In genomic region chr3:196149375-196149774, GRCh38 we compare ENCODE assay signal across 16 cellular contexts.
DNase-seq lines count a peak whose midpoint lies in the region; ATAC-seq and TF ChIP-seq lines count a peak whose summit lies in the region.
"Had no signal": no experiment of that assay in that cellular context is flagged by ENCODE, and none has a peak within 500 bp of the region (broad histone marks: within the 10 kb centered on the region; RNA-seq: fewer than 3 reads in every experiment).

No MANE protein-coding gene starts in this region.

- H3K27me3 ChIP-seq in IMR-90 (ENCODE audit: control insufficient read depth, insufficient read depth, low read length) (no peaks in the 10 kb centered on the region), OCI-LY3 (ENCODE audit: low read depth, low read length) (no peaks in the 10 kb centered on the region), H9 (ENCODE audit: insufficient read depth, low read length) (no peaks in the 10 kb centered on the region)
- H3K27me3 ChIP-seq: BE2C had no signal

- H3K36me3 Mint-ChIP-seq in activated CD8-positive, alpha-beta T cell treated with anti-CD3 and anti-CD28 coated beads for 36 hours (ENCODE audit: low read depth): no peaks in the 10 kb centered on the region
- H3K36me3 Mint-ChIP-seq in activated CD8-positive, alpha-beta T cell treated with anti-CD3 and anti-CD28 coated beads, Interleukin-2, amount 10 ng/mL, durations not matched to agents 7 days and 5 days (ENCODE audit: low read depth): no peaks in the 10 kb centered on the region
- peaks cover 0 to 27% (median 4%) of the 10 kb centered on the region in 3 experiments; a peak in 3 of 7 replicates for H3K36me3 Mint-ChIP-seq in H9 (ENCODE audit: insufficient read depth in 1 of 3, low read depth in 3 of 3)
- H3K36me3 Mint-ChIP-seq: CD8-positive, alpha-beta T cell had no signal

- no peak overlapping the region for H4K5ac ChIP-seq in IMR-90 (ENCODE audit: low read depth, low read length)
- no peak overlapping the region for H4K5ac ChIP-seq in H9 (ENCODE audit: insufficient read length, low read depth, low read length)

- H4K8ac ChIP-seq in IMR-90 (ENCODE audit: low read depth in 2 of 2, low read length in 2 of 2) (no peak overlapping the region), H9 (replicated peaks; ENCODE audit: insufficient read length, low read depth, low read length) (no peak overlapping the region)

- H3K9me3 ChIP-seq in IMR-90 (ENCODE audit: control insufficient read depth, insufficient read depth, low read length): peaks cover 8% of the 10 kb centered on the region
- H3K9me3 ChIP-seq in OCI-LY3 (ENCODE audit: insufficient read depth, low read length): no peaks in the 10 kb centered on the region
- no peaks in the 10 kb centered on the region for H3K9me3 ChIP-seq in H9 (ENCODE audit: control insufficient read depth, low read depth, low read length)
- H3K9me3 ChIP-seq: BE2C had no signal

- no peak for TF ChIP-seq CTCF in activated CD8-positive, alpha-beta T cell treated with anti-CD3 and anti-CD28 coated beads for 36 hours (IDR thresholded peaks at IDR 0.05)
- TF ChIP-seq CTCF in IMR-90 (conservative IDR thresholded peaks at IDR 0.05; ENCODE audit: low read depth, low read length) (no peak), OCI-LY3 (IDR thresholded peaks at IDR 0.05; ENCODE audit: low read depth, low read length) (no peak), fibroblast of mammary gland (conservative IDR thresholded peaks at IDR 0.05; ENCODE audit: control insufficient read depth, insufficient read depth, low read depth, low read length) (no peak), H9 (conservative IDR thresholded peaks at IDR 0.05) (no peak)

- H3K79me2 ChIP-seq in OCI-LY3 (ENCODE audit: low read length) (no peaks in the 10 kb centered on the region), H9 (ENCODE audit: insufficient read depth, low read length) (no peaks in the 10 kb centered on the region)

- no peak overlapping the region for H2BK5ac ChIP-seq in IMR-90 (ENCODE audit: low read depth, low read length, poor library complexity, severe bottlenecking)
- H2BK5ac ChIP-seq in H9 (ENCODE audit: insufficient read length, low read length): no peak overlapping the region

- H2BK20ac ChIP-seq in IMR-90 (ENCODE audit: low read depth, low read length) (no peak overlapping the region), H9 (ENCODE audit: low read depth, low read length, poor library complexity, severe bottlenecking) (no peak overlapping the region)

- no CpG with 5 or more reads among the region's 10 CpGs for WGBS in IMR-90 (ENCODE audit: extremely low coverage in 2 of 2, insufficient read length in 1 of 2), 2 experiments
- no CpG with 5 or more reads among the region's 10 CpGs for WGBS in H9 (ENCODE audit: extremely low coverage, insufficient read length, low lambda C conversion rate)

- no peak overlapping the region for H2AK9ac ChIP-seq in IMR-90 (replicated peaks; ENCODE audit: low read depth, low read length, poor library complexity)

- H3K23me2 ChIP-seq in H9 (ENCODE audit: insufficient read length, low read depth, low read length, poor library complexity, severe bottlenecking): no peaks in the 10 kb centered on the region

- H3K14ac ChIP-seq in IMR-90 (replicated peaks; ENCODE audit: low read depth, low read length) (no peak overlapping the region), H9 (ENCODE audit: insufficient read depth, low read length) (no peak overlapping the region)

- TF ChIP-seq RAD21 in IMR-90 (IDR thresholded peaks at IDR 0.05; ENCODE audit: low read length): no peak

- H3K4me3 ChIP-seq in IMR-90 (ENCODE audit: insufficient read depth, low read depth, low read length) (no peak overlapping the region), OCI-LY3 (ENCODE audit: low read length) (no peak overlapping the region), fibroblast of mammary gland (ENCODE audit: control insufficient read depth, low read depth, low read length) (no peak overlapping the region)

- H3K18ac ChIP-seq in IMR-90 (ENCODE audit: low read depth, low read length) (no peak overlapping the region), H9 (ENCODE audit: insufficient read length, low read depth, low read length) (no peak overlapping the region)

- intact Hi-C loops in activated CD8-positive, alpha-beta T cell treated with anti-CD3 and anti-CD28 coated beads for 36 hours (cut with micrococcal nuclease): no loop called here
- intact Hi-C loops in IMR-90 (cut with micrococcal nuclease): no loop called here

- no peak for ATAC-seq in activated CD8-positive, alpha-beta T cell treated with anti-CD3 and anti-CD28 coated beads for 36 hours
- ATAC-seq in activated CD8-positive, alpha-beta T cell treated with anti-CD3 and anti-CD28 coated beads, Interleukin-2, amount 10 ng/mL, durations not matched to agents 7 days and 5 days: no peak
- ATAC-seq in IMR-90 (ENCODE audit: low read depth): no peak
- ATAC-seq: CD8-positive, alpha-beta T cell; Panc1 had no signal

- no peak overlapping the region for H3K27ac ChIP-seq in IMR-90 (ENCODE audit: insufficient read depth, low read length)
- H3K27ac ChIP-seq in OCI-LY3 (ENCODE audit: low read length): peak overlapping the region; percentile 56; the same call in 1 of the 2 replicates
- no peak overlapping the region for H3K27ac ChIP-seq in H9 (ENCODE audit: insufficient read length, low read depth, low read length)

- H3K9me1 ChIP-seq in IMR-90 (ENCODE audit: insufficient read depth, low read length): no peaks in the 10 kb centered on the region

- DNase-seq in activated CD8-positive, alpha-beta T cell treated with anti-CD3 and anti-CD28 coated beads for 36 hours: peak; percentile 36
- DNase-seq in activated CD8-positive, alpha-beta T cell treated with anti-CD3 and anti-CD28 coated beads, Interleukin-2, amount 10 ng/mL, durations not matched to agents 7 days and 5 days: no peak
- DNase-seq in IMR-90 (peak; percentile 36), fibroblast of mammary gland (ENCODE audit: low read depth) (peak; percentile 28), H9 (no peak), middle frontal gyrus (ENCODE audit: extremely low spot score, low spot score) (no peak)
- DNase-seq in activated CD8-positive, alpha-beta memory T cell treated with anti-CD3 and anti-CD28 coated beads, Interleukin-2, amount 50 U/mL, for 48 hours: no peak
- DNase-seq: BE2C; Calu3; CD8-positive, alpha-beta T cell; DMS53; NCI-H1417 treated with DMSO at 0.1 percent for 48 hours; NCI-H187 treated with DMSO at 0.1 percent for 48 hours; SW 1271 had no signal

- POLR2A ChIA-PET in activated CD8-positive, alpha-beta T cell treated with anti-CD3 and anti-CD28 coated beads for 36 hours (lab: Charles Lee): no interaction called here
- POLR2A ChIA-PET in activated CD8-positive, alpha-beta T cell treated with anti-CD3 and anti-CD28 coated beads, Interleukin-2, amount 10 ng/mL, durations not matched to agents 7 days and 5 days (lab: Charles Lee): no interaction called here
- POLR2A ChIA-PET in IMR-90 (lab: Charles Lee; ENCODE audit: unreplicated experiment): no interaction called here

- no peak overlapping the region for H3K9ac ChIP-seq in IMR-90 (ENCODE audit: low read depth, low read length)
- 0 out of 2 replicates have a peak overlapping the region, but pooled peaks have one; percentile 17 for H3K9ac ChIP-seq in OCI-LY3 (ENCODE audit: low read length)
- H3K9ac ChIP-seq in H9 (ENCODE audit: extremely low read depth, insufficient read length, low read length): no peak overlapping the region

- in situ Hi-C loops in IMR-90 (cut with MboI; ENCODE audit: low sequenced_read_pairs): no loop called here

- no peak overlapping the region for H3K4me2 ChIP-seq in IMR-90 (ENCODE audit: low read depth, low read length)
- peak overlapping the region; percentile 66 for H3K4me2 ChIP-seq in OCI-LY3 (ENCODE audit: low read length)
- H3K4me2 ChIP-seq in H9 (ENCODE audit: insufficient read depth, insufficient read length, low read length): no peak overlapping the region

- H3K79me1 ChIP-seq in IMR-90 (ENCODE audit: low read depth in 1 of 2, low read length in 2 of 2) (no peaks in the 10 kb centered on the region), H9 (ENCODE audit: insufficient read depth, low read depth, low read length, poor library complexity, severe bottlenecking) (no peaks in the 10 kb centered on the region)

- H2AK5ac ChIP-seq in IMR-90 (ENCODE audit: low read depth, low read length) (peak overlapping the region; percentile 39; the same call in 1 of the 2 replicates), H9 (ENCODE audit: insufficient read length, low read length) (no peak overlapping the region)

- H3K4me1 Mint-ChIP-seq in activated CD8-positive, alpha-beta T cell treated with anti-CD3 and anti-CD28 coated beads for 36 hours (ENCODE audit: low read depth): peaks cover 1% of the 10 kb centered on the region
- H3K4me1 Mint-ChIP-seq in activated CD8-positive, alpha-beta T cell treated with anti-CD3 and anti-CD28 coated beads, Interleukin-2, amount 10 ng/mL, durations not matched to agents 7 days and 5 days (ENCODE audit: low read depth): peaks cover under 1% of the 10 kb centered on the region
- H3K4me1 Mint-ChIP-seq in H9: peaks cover 11 to 15% of the 10 kb centered on the region in 2 experiments

- H3K23ac ChIP-seq in IMR-90 (ENCODE audit: low read depth, low read length): no peak overlapping the region
- no peak overlapping the region for H3K23ac ChIP-seq in H9 (ENCODE audit: insufficient read length, low read depth, low read length)

- peaks cover 2% of the 10 kb centered on the region; the same call in 1 of the 2 replicates for H3K4me1 ChIP-seq in IMR-90 (ENCODE audit: control insufficient read depth, insufficient read depth, low read length)
- H3K4me1 ChIP-seq in OCI-LY3 (ENCODE audit: low read length): peaks cover 18% of the 10 kb centered on the region
- peaks cover 3% of the 10 kb centered on the region; the same call in 1 of the 2 replicates for H3K4me1 ChIP-seq in H9 (ENCODE audit: insufficient read depth, low read length)
- H3K4me1 ChIP-seq: BE2C had no signal

- H3K36me3 ChIP-seq in IMR-90 (ENCODE audit: control insufficient read depth, insufficient read depth, low read length): no peaks in the 10 kb centered on the region
- H3K36me3 ChIP-seq in OCI-LY3 (replicated peaks; ENCODE audit: low read depth, low read length): no peaks in the 10 kb centered on the region
- H3K36me3 ChIP-seq: BE2C had no signal

- H3K27me3 Mint-ChIP-seq in activated CD8-positive, alpha-beta T cell treated with anti-CD3 and anti-CD28 coated beads for 36 hours: no peaks in the 10 kb centered on the region
- H3K27me3 Mint-ChIP-seq in activated CD8-positive, alpha-beta T cell treated with anti-CD3 and anti-CD28 coated beads, Interleukin-2, amount 10 ng/mL, durations not matched to agents 7 days and 5 days (ENCODE audit: low read depth): peaks cover 4% of the 10 kb centered on the region
- no peaks in the 10 kb centered on the region; the same call in none of the 2 replicates for H3K27me3 Mint-ChIP-seq in H9 (ENCODE audit: low read depth)

- no peak overlapping the region for H2BK12ac ChIP-seq in H9 (ENCODE audit: insufficient read length, low read depth, low read length)

- H3K4ac ChIP-seq in IMR-90 (ENCODE audit: low read depth, low read length) (no peak overlapping the region), H9 (ENCODE audit: low read depth, low read length) (no peak overlapping the region)

- no peaks in the 10 kb centered on the region for H3K9me3 Mint-ChIP-seq in activated CD8-positive, alpha-beta T cell treated with anti-CD3 and anti-CD28 coated beads for 36 hours
- H3K9me3 Mint-ChIP-seq in activated CD8-positive, alpha-beta T cell treated with anti-CD3 and anti-CD28 coated beads, Interleukin-2, amount 10 ng/mL, durations not matched to agents 7 days and 5 days (ENCODE audit: insufficient read depth): no peaks in the 10 kb centered on the region
- peaks cover 38 to 41% of the 10 kb centered on the region in 2 experiments for H3K9me3 Mint-ChIP-seq in H9

- H3T11ph ChIP-seq in H9 (ENCODE audit: low read length): no peak overlapping the region

- H3K56ac ChIP-seq in IMR-90 (ENCODE audit: extremely low read depth, insufficient read depth, low read length): no peak overlapping the region
- no peak overlapping the region for H3K56ac ChIP-seq in H9 (ENCODE audit: insufficient read length, low read depth, low read length)

- H2BK120ac ChIP-seq in IMR-90 (ENCODE audit: low read depth, low read length) (no peak overlapping the region), H9 (ENCODE audit: low read depth, low read length, poor library complexity, severe bottlenecking) (no peak overlapping the region)

- H4K20me1 ChIP-seq in IMR-90 (ENCODE audit: insufficient read depth, low read length): no peaks in the 10 kb centered on the region
- no peaks in the 10 kb centered on the region for H4K20me1 ChIP-seq in OCI-LY3 (ENCODE audit: insufficient read depth, low read length)
- H4K20me1 ChIP-seq in H9 (ENCODE audit: control insufficient read depth, insufficient read depth, insufficient read length): no peaks in the 10 kb centered on the region

- CTCF ChIA-PET in activated CD8-positive, alpha-beta T cell treated with anti-CD3 and anti-CD28 coated beads for 36 hours (lab: Charles Lee): no interaction called here
- CTCF ChIA-PET in activated CD8-positive, alpha-beta T cell treated with anti-CD3 and anti-CD28 coated beads, Interleukin-2, amount 10 ng/mL, durations not matched to agents 7 days and 5 days (lab: Charles Lee): no interaction called here
- CTCF ChIA-PET in IMR-90 (lab: Yijun Ruan, JAX): no interaction called here

- H4K91ac ChIP-seq in IMR-90 (ENCODE audit: insufficient read depth, low read depth, low read length) (no peak overlapping the region), H9 (ENCODE audit: insufficient read length, low read depth, low read length) (no peak overlapping the region)

- H3K27ac Mint-ChIP-seq in activated CD8-positive, alpha-beta T cell treated with anti-CD3 and anti-CD28 coated beads for 36 hours: no peak overlapping the region
- no peak overlapping the region for H3K27ac Mint-ChIP-seq in activated CD8-positive, alpha-beta T cell treated with anti-CD3 and anti-CD28 coated beads, Interleukin-2, amount 10 ng/mL, durations not matched to agents 7 days and 5 days
- no peak overlapping the region for H3K27ac Mint-ChIP-seq in H9
- H3K27ac Mint-ChIP-seq: CD8-positive, alpha-beta T cell had no signal

- dilution Hi-C loops in IMR-90 (cut with HindIII; ENCODE audit: low sequenced_read_pairs, unreplicated experiment): no loop called here

- BruUV-seq in IMR-90 (replicated peaks; lab: Mats Ljungman, UMichigan): no TSS peak

- no peak overlapping the region for H2AFZ ChIP-seq in IMR-90 (replicated peaks; ENCODE audit: low read length, poor library complexity)
- no peak overlapping the region for H2AFZ ChIP-seq in OCI-LY3 (ENCODE audit: low read depth, low read length)
- H2AFZ ChIP-seq in H9 (ENCODE audit: low read length): no peak overlapping the region

- H3K4me3 Mint-ChIP-seq in activated CD8-positive, alpha-beta T cell treated with anti-CD3 and anti-CD28 coated beads for 36 hours: no peak overlapping the region
- no peak overlapping the region for H3K4me3 Mint-ChIP-seq in activated CD8-positive, alpha-beta T cell treated with anti-CD3 and anti-CD28 coated beads, Interleukin-2, amount 10 ng/mL, durations not matched to agents 7 days and 5 days
- H3K4me3 Mint-ChIP-seq in H9: no peak overlapping the region
- H3K4me3 Mint-ChIP-seq: CD8-positive, alpha-beta T cell had no signal

- H2BK15ac ChIP-seq in IMR-90 (ENCODE audit: low read depth, low read length) (no peak overlapping the region), H9 (ENCODE audit: low read depth, low read length) (no peak overlapping the region)

- TF ChIP-seq POLR2A in IMR-90 (IDR thresholded peaks at IDR 0.05; ENCODE audit: low read depth, low read length): no peak

Comparison
In these comparisons a context has a peak if more than half of its experiments do, and no peak if none do; other contexts are left out.
1. DNase-seq: peak in activated CD8-positive, alpha-beta T cell treated with anti-CD3 and anti-CD28 coated beads for 36 hours (single experiment), IMR-90 (single experiment) and fibroblast of mammary gland (single experiment); none in activated CD8-positive, alpha-beta T cell treated with anti-CD3 and anti-CD28 coated beads, Interleukin-2, amount 10 ng/mL, durations not matched to agents 7 days and 5 days (single experiment), H9 (single experiment), activated CD8-positive, alpha-beta memory T cell treated with anti-CD3 and anti-CD28 coated beads, Interleukin-2, amount 50 U/mL, for 48 hours (single experiment) and middle frontal gyrus (single experiment).